Comparison of ENCODE assay signal across 8 cellular contexts in genomic region chr11:67318239-67318555, GRCh38. TPM values are rescaled to one million over a fixed set of nuclear protein-coding genes. Genes with fewer than 3 reads are reported as not detected.
A peak's percentile ranks its signal among the peaks of the same experiment; 100 is the strongest.
DNase-seq lines count a peak whose midpoint lies in the region; ATAC-seq and TF ChIP-seq lines count a peak whose summit lies in the region.

No MANE protein-coding gene starts in this region.

- peak overlapping the region; percentile 37 for H3K27ac Mint-ChIP-seq in endothelial cell (ENCODE audit: unreplicated experiment)

- H3K27ac ChIP-seq in neutrophil = peak overlapping the region; percentile 89

- no peak for ATAC-seq in GM18861 (IDR thresholded peaks at IDR 0.05; ENCODE audit: unreplicated experiment)

- peaks cover 4% of the 10 kb centered on the region for H3K4me1 Mint-ChIP-seq in endothelial cell (ENCODE audit: unreplicated experiment)

- DNase-seq in GM06990 (ENCODE audit: extremely low read depth, insufficient read length) (no peak), NCI-H69 (lab: John Stamatoyannopoulos, UW) (peak; percentile 62), endothelial cell (ENCODE audit: low spot score) (no peak), D341Med (ENCODE audit: low spot score) (no peak), NCI-H2029 treated with DMSO at 0.1 percent for 48 hours (lab: John Stamatoyannopoulos, UW) (no peak), COLO829 (ENCODE audit: low spot score) (no peak)

- peak overlapping the region; percentile 87 for H3K4me3 ChIP-seq in GM06990 (replicated peaks; ENCODE audit: low read depth, low read length)
- H3K4me3 ChIP-seq in neutrophil (ENCODE audit: low read depth in 1 of 2, low read length in 1 of 2) = peak overlapping the region; percentile 82 to 85

- H3K27me3 ChIP-seq in GM06990 (replicated peaks; ENCODE audit: control insufficient read depth, insufficient read depth, low read length) (no peaks in the 10 kb centered on the region), neutrophil (peaks cover 4% of the 10 kb centered on the region)

- H3K27me3 Mint-ChIP-seq in endothelial cell (ENCODE audit: unreplicated experiment) = peaks cover 18% of the 10 kb centered on the region

- no peaks in the 10 kb centered on the region for H3K9me3 Mint-ChIP-seq in endothelial cell (ENCODE audit: unreplicated experiment)

- TF ChIP-seq CTCF in GM06990 (IDR thresholded peaks at IDR 0.05; ENCODE audit: insufficient read depth, low read length, poor library complexity, severe bottlenecking) (no peak), endothelial cell (IDR thresholded peaks at IDR 0.05; ENCODE audit: unreplicated experiment) (no peak), neutrophil (IDR thresholded peaks at IDR 0.05) (no peak)

- H3K36me3 Mint-ChIP-seq in endothelial cell (ENCODE audit: low read depth, unreplicated experiment) = no peaks in the 10 kb centered on the region

- no peaks in the 10 kb centered on the region for H3K9me3 ChIP-seq in neutrophil

- H3K4me1 ChIP-seq in neutrophil (ENCODE audit: control insufficient read depth in 1 of 2, insufficient read depth in 1 of 2, low read depth in 1 of 2, low read length in 1 of 2) = peaks cover 34 to 38% of the 10 kb centered on the region in 2 experiments

- H3K36me3 ChIP-seq in GM06990 (ENCODE audit: control insufficient read depth, insufficient read depth, low read length) = no peaks in the 10 kb centered on the region
- no peaks in the 10 kb centered on the region for H3K36me3 ChIP-seq in neutrophil

- H3K4me3 Mint-ChIP-seq in endothelial cell (ENCODE audit: unreplicated experiment) = peak overlapping the region; percentile 83

RNA-seq across cellular contexts. Expression of gene SSH3, which starts 14.9 kb away (rescaled TPM):
- 7.3 TPM for total RNA-seq in endothelial cell (ENCODE audit: unreplicated experiment)

RNA-seq across cellular contexts. Expression of gene ANKRD13D, which starts 29.1 kb away (rescaled TPM):
- 65.1 TPM for total RNA-seq in endothelial cell (ENCODE audit: unreplicated experiment)

RNA-seq across cellular contexts. Expression of gene POLD4, which starts 35.1 kb away (rescaled TPM):
- total RNA-seq in endothelial cell (ENCODE audit: unreplicated experiment) = 92.1 TPM

RNA-seq across cellular contexts. Expression of gene GRK2, which starts 51.9 kb away (rescaled TPM):
- 92.7 TPM for total RNA-seq in endothelial cell (ENCODE audit: unreplicated experiment)

RNA-seq across cellular contexts. Expression of gene CLCF1, which starts 55.2 kb away (rescaled TPM):
- total RNA-seq in endothelial cell (ENCODE audit: unreplicated experiment) = 12.6 TPM
